ENCODE assay signal across 16 cellular contexts in the genomic region with DNA sequence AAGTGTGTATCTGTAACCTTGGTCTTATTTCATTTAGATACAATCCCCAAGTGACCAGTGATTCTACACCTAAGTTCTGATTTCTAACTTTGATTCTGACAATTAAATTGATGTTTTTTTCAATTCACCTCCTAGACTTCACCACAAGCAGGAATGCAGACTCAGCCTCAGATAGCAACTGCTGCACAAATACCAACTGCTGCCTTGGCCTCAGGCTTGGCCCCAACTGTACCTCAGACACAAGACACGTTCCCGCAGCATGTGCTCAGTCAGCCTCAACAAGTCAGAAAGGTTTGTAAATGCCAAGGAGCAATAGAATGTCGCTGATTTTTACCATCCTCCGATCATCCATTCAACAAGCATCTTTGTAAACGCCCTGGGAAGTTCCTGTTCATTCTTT.
"Had no signal": no experiment of that assay in that cellular context is flagged by ENCODE, and none has a peak within 500 bp of the region (broad histone marks: within the 10 kb centered on the region; RNA-seq: fewer than 3 reads in every experiment).

No MANE protein-coding gene starts in this region.

- H3K4me1 Mint-ChIP-seq: activated B cell treated with CpG ODN at 0.5 μM for 24 hours; brain; immature natural killer cell; natural killer cell; stimulated activated memory B cell treated with anti-CD40 and anti-IgM and Interleukin-4, amounts not matched to agents 10 μg/mL and 1 μg/mL and 100 μg/mL, for 72 hours had no signal

- H3K4me1 ChIP-seq: suprapubic skin, tibial artery had no signal

- H3K4me3 ChIP-seq: sigmoid colon, smooth muscle cell, suprapubic skin, tibial artery had no signal

- H3K4me3 Mint-ChIP-seq: activated B cell treated with CpG ODN at 0.5 μM for 24 hours; activated CD4-positive, alpha-beta T cell treated with anti-CD3 and anti-CD28 coated beads for 36 hours; activated naive CD8-positive, alpha-beta T cell; activated T-cell treated with anti-CD3 and anti-CD28 coated beads, Interleukin-2, amount 50 U/mL, for 72 hours; brain; effector memory CD8-positive, alpha-beta T cell; immature natural killer cell; natural killer cell; stimulated activated memory B cell treated with anti-CD40 and anti-IgM and Interleukin-4, amounts not matched to agents 10 μg/mL and 1 μg/mL and 100 μg/mL, for 72 hours had no signal

- H3K27ac Mint-ChIP-seq: activated B cell treated with CpG ODN at 0.5 μM for 24 hours; activated CD4-positive, alpha-beta T cell treated with anti-CD3 and anti-CD28 coated beads for 36 hours; activated naive CD8-positive, alpha-beta T cell; activated T-cell treated with anti-CD3 and anti-CD28 coated beads, Interleukin-2, amount 50 U/mL, for 72 hours; effector memory CD8-positive, alpha-beta T cell; immature natural killer cell; natural killer cell; progenitor cell of endocrine pancreas; stimulated activated memory B cell treated with anti-CD40 and anti-IgM and Interleukin-4, amounts not matched to agents 10 μg/mL and 1 μg/mL and 100 μg/mL, for 72 hours had no signal

- H3K27ac ChIP-seq: neutrophil, sigmoid colon, suprapubic skin, tibial artery had no signal

- DNase-seq: activated B cell treated with CpG ODN at 0.5 μM for 24 hours, cortex of kidney, sigmoid colon had no signal

- ATAC-seq: activated CD4-positive, alpha-beta T cell treated with anti-CD3 and anti-CD28 coated beads for 36 hours; activated T-cell treated with anti-CD3 and anti-CD28 coated beads, Interleukin-2, amount 50 U/mL, for 72 hours; effector memory CD8-positive, alpha-beta T cell; stimulated activated memory B cell treated with anti-CD40 and anti-IgM and Interleukin-4, amounts not matched to agents 10 μg/mL and 1 μg/mL and 100 μg/mL, for 72 hours had no signal

- H3K9me3 Mint-ChIP-seq: activated B cell treated with CpG ODN at 0.5 μM for 24 hours; activated T-cell treated with anti-CD3 and anti-CD28 coated beads, Interleukin-2, amount 50 U/mL, for 72 hours; brain; effector memory CD8-positive, alpha-beta T cell; immature natural killer cell; natural killer cell; stimulated activated memory B cell treated with anti-CD40 and anti-IgM and Interleukin-4, amounts not matched to agents 10 μg/mL and 1 μg/mL and 100 μg/mL, for 72 hours had no signal

- H3K9me3 ChIP-seq: neutrophil, sigmoid colon, suprapubic skin, tibial artery had no signal

- H3K4me2 ChIP-seq: smooth muscle cell had no signal

- H3K27me3 Mint-ChIP-seq: activated B cell treated with CpG ODN at 0.5 μM for 24 hours; activated CD4-positive, alpha-beta T cell treated with anti-CD3 and anti-CD28 coated beads for 36 hours; activated naive CD8-positive, alpha-beta T cell; brain; effector memory CD8-positive, alpha-beta T cell; progenitor cell of endocrine pancreas; stimulated activated memory B cell treated with anti-CD40 and anti-IgM and Interleukin-4, amounts not matched to agents 10 μg/mL and 1 μg/mL and 100 μg/mL, for 72 hours had no signal

- H3K36me3 Mint-ChIP-seq: natural killer cell had no signal

- H3K27me3 ChIP-seq: neutrophil, sigmoid colon, suprapubic skin, tibial artery had no signal
